In genomic region chr3:13018039-13018431, GRCh38 we compare ENCODE assay signal across 9 cellular contexts. TPM values are rescaled to one million over a fixed set of nuclear protein-coding genes. Genes with fewer than 3 reads are reported as not detected.
DNase-seq lines count a peak whose midpoint lies in the region; ATAC-seq, FAIRE-seq and TF ChIP-seq lines count a peak whose summit lies in the region.
"Had no signal": no experiment of that assay in that cellular context is flagged by ENCODE, and none has a peak within 500 bp of the region (broad histone marks: within the 10 kb centered on the region; RNA-seq: fewer than 3 reads in every experiment).

No MANE protein-coding gene starts in this region.

- H3K27ac Mint-ChIP-seq in mesothelial cell of epicardium, result no peak overlapping the region
- H3K27ac Mint-ChIP-seq: HFFc6 had no signal

- H4K5ac ChIP-seq in H1 (ENCODE audit: insufficient read length, low read depth, low read length), result no peak overlapping the region

- peak overlapping the region; percentile 68; the same call in 1 of the 2 replicates for H2BK15ac ChIP-seq in H1 (ENCODE audit: low read length)

- DNase-seq in DND-41, result no peak
- DNase-seq in NCI-H2196 (lab: John Stamatoyannopoulos, UW; ENCODE audit: unreplicated experiment), result peak; percentile 52
- no peak for DNase-seq in H1 (ENCODE audit: low read depth in 1 of 2, low spot score in 2 of 2)
- no peak for DNase-seq in mesothelial cell of epicardium (ENCODE audit: low spot score in 2 of 2, unreplicated experiment in 2 of 2)
- DNase-seq in kidney glomerular epithelial cell (lab: John Stamatoyannopoulos, UW), result no peak
- DNase-seq in NCI-H1048 (lab: John Stamatoyannopoulos, UW), result no peak
- DNase-seq: HFFc6 had no signal

- peak overlapping the region; percentile 20; the same call in 1 of the 2 replicates for H2BK5ac ChIP-seq in H1 (ENCODE audit: low read depth, low read length)

- H3K4me2 ChIP-seq in DND-41 (ENCODE audit: insufficient read depth, low read length), result no peak overlapping the region
- H3K4me2 ChIP-seq in H1 (ENCODE audit: insufficient read depth in 1 of 2, low read depth in 2 of 2, low read length in 2 of 2), result peak overlapping the region; percentile 57 to 69
- no peak overlapping the region for H3K4me2 ChIP-seq in parathyroid adenoma (ENCODE audit: low read length)

- no peak for TF ChIP-seq EP300 in H1 (IDR thresholded peaks at IDR 0.05; ENCODE audit: borderline replicate concordance in 1 of 2, low read depth in 2 of 2, low read length in 2 of 2)

- no peaks in the 10 kb centered on the region for H3K9me3 Mint-ChIP-seq in mesothelial cell of epicardium
- H3K9me3 Mint-ChIP-seq: HFFc6 had no signal

- no peak overlapping the region for H3K4me3 ChIP-seq in DND-41 (ENCODE audit: low read depth in 1 of 2, low read length in 2 of 2)
- peak overlapping the region in 1 of 4 experiments; percentile 54; a peak in 2 of 8 replicates for H3K4me3 ChIP-seq in H1 (ENCODE audit: extremely low read depth in 1 of 4, insufficient read depth in 2 of 4, low read depth in 3 of 4, low read length in 4 of 4)
- no peak overlapping the region for H3K4me3 ChIP-seq in parathyroid adenoma (ENCODE audit: low read depth, low read length)

- H2BK20ac ChIP-seq in H1 (ENCODE audit: low read length), result no peak overlapping the region; the same call in 1 of the 2 replicates

- H3K4me1 Mint-ChIP-seq in mesothelial cell of epicardium, result peaks cover 21% of the 10 kb centered on the region

- no peak overlapping the region for H3K23ac ChIP-seq in H1 (ENCODE audit: insufficient read length)

- no peaks in the 10 kb centered on the region for H4K20me1 ChIP-seq in DND-41 (ENCODE audit: insufficient read depth, low read length)
- no peaks in the 10 kb centered on the region for H4K20me1 ChIP-seq in H1 (replicated peaks in 1 of 2; ENCODE audit: control insufficient read depth in 1 of 2, insufficient read depth in 2 of 2, low read length in 2 of 2)

- H3K56ac ChIP-seq in H1 (replicated peaks; ENCODE audit: insufficient read length, low read depth, low read length), result no peak overlapping the region

- H3K4me1 ChIP-seq in DND-41 (ENCODE audit: insufficient read depth, low read length), result peaks cover 64% of the 10 kb centered on the region
- H3K4me1 ChIP-seq in H1 (replicated peaks in 1 of 4; ENCODE audit: control insufficient read depth in 3 of 4, insufficient read depth in 4 of 4, low read length in 3 of 4), result peaks cover 8 to 46% (median 37%) of the 10 kb centered on the region in 4 experiments
- peaks cover 11% of the 10 kb centered on the region for H3K4me1 ChIP-seq in parathyroid adenoma

- POLR2A ChIA-PET in H1 (lab: Charles Lee; ENCODE audit: partially characterized antibody), result interaction anchor here (0.9 kb wide), 1 partner anchor 10 kb away, joined by 3 read pairs; no protein-coding TSS in a partner anchor

- H3K27me3 ChIP-seq in DND-41 (ENCODE audit: insufficient read depth, low read length, poor library complexity), result no peaks in the 10 kb centered on the region
- H3K27me3 ChIP-seq in H1 (replicated peaks in 1 of 4; ENCODE audit: control insufficient read depth in 3 of 4, extremely low read depth in 1 of 4, insufficient read depth in 3 of 4, low read length in 3 of 4), result peaks cover 0 to 4% (median 0%) of the 10 kb centered on the region in 4 experiments; a peak in 3 of 7 replicates
- H3K27me3 ChIP-seq in parathyroid adenoma (ENCODE audit: control insufficient read depth, insufficient read depth, low read length), result no peaks in the 10 kb centered on the region

- no peak for ATAC-seq in DND-41 (ENCODE audit: insufficient read depth, low read depth)
- ATAC-seq in HG03460 (IDR thresholded peaks at IDR 0.05; ENCODE audit: unreplicated experiment), result no peak

- no peak overlapping the region for H3K18ac ChIP-seq in H1 (ENCODE audit: extremely low read depth, low read length)

- H2BK12ac ChIP-seq in H1 (ENCODE audit: low read depth, low read length), result peak overlapping the region; percentile 29; the same call in 1 of the 2 replicates

- H3K36me3 Mint-ChIP-seq in mesothelial cell of epicardium, result no peaks in the 10 kb centered on the region

- TF ChIP-seq CTCF in DND-41 (IDR thresholded peaks at IDR 0.05; ENCODE audit: borderline replicate concordance, extremely low read depth, low read length, poor library complexity, severe bottlenecking) (no peak), H1 (IDR thresholded peaks at IDR 0.05; ENCODE audit: control extremely low read depth in 1 of 3, insufficient read depth in 1 of 3, low read depth in 1 of 3, low read length in 3 of 3) (no peak), parathyroid adenoma (IDR thresholded peaks at IDR 0.05) (no peak), mesothelial cell of epicardium (IDR thresholded peaks at IDR 0.05; ENCODE audit: unreplicated experiment) (no peak)

- FAIRE-seq in H1 (lab: Jason Lieb, UNC), result no peak

- H3K79me2 ChIP-seq in DND-41 (ENCODE audit: insufficient read depth, low read length), result 0 out of 2 replicates have a peak, but pooled peaks cover 8% of the 10 kb centered on the region
- no peaks in the 10 kb centered on the region for H3K79me2 ChIP-seq in H1 (ENCODE audit: control insufficient read depth in 1 of 2, insufficient read depth in 2 of 2, low read length in 2 of 2)
- H3K79me2 ChIP-seq in parathyroid adenoma, result no peaks in the 10 kb centered on the region

- no peak for TF ChIP-seq RAD21 in H1 (IDR thresholded peaks at IDR 0.05 in 1 of 2, conservative IDR thresholded peaks at IDR 0.05 in 1 of 2; ENCODE audit: low read depth in 2 of 2, low read length in 2 of 2)

- 53% methylated on average over 7 of the region's 7 CpGs; no CpG with 5 or more reads in 1 of the 2 experiments for WGBS in H1 (ENCODE audit: extremely low coverage in 1 of 2, insufficient coverage in 1 of 2, insufficient read length in 1 of 2, insufficient replicate concordance in 2 of 2, low coverage in 1 of 2, low lambda C conversion rate in 2 of 2, missing lambda C conversion rate in 1 of 2), 2 experiments

- CTCF ChIA-PET in H1 (lab: Charles Lee; ENCODE audit: partially characterized antibody), result interaction anchor here (0.7 to 13.5 kb wide), 11 partner anchors 9 to 347 kb away, joined by 3 to 71 read pairs (median 4); no protein-coding TSS in a partner anchor

- no peak overlapping the region for H3K14ac ChIP-seq in H1 (ENCODE audit: insufficient read length)

- H3K36me3 ChIP-seq in DND-41 (ENCODE audit: insufficient read depth, low read length) (no peaks in the 10 kb centered on the region), H1 (ENCODE audit: control insufficient read depth in 2 of 4, insufficient read depth in 4 of 4, low read length in 3 of 4) (no peaks in the 10 kb centered on the region), parathyroid adenoma (ENCODE audit: control insufficient read depth, insufficient read depth, low read length) (no peaks in the 10 kb centered on the region)

- H3K27ac ChIP-seq in DND-41 (ENCODE audit: low read length), result peak overlapping the region; percentile 97
- no peak overlapping the region for H3K27ac ChIP-seq in H1 (ENCODE audit: low read depth, low read length)
- peak overlapping the region; percentile 16 for H3K27ac ChIP-seq in parathyroid adenoma

- H3K23me2 ChIP-seq in H1 (ENCODE audit: low read depth, low read length), result peaks cover 6% of the 10 kb centered on the region

- H3K9me3 ChIP-seq in DND-41 (ENCODE audit: insufficient read depth, low read length, severe bottlenecking) (no peaks in the 10 kb centered on the region), H1 (ENCODE audit: insufficient read depth in 2 of 2, low read depth in 1 of 2, low read length in 1 of 2) (no peaks in the 10 kb centered on the region), parathyroid adenoma (ENCODE audit: control insufficient read depth, low read length) (no peaks in the 10 kb centered on the region)

- peak overlapping the region; percentile 57 for H4K91ac ChIP-seq in H1 (replicated peaks; ENCODE audit: insufficient read length, low read length)

- no peak overlapping the region for H3K4ac ChIP-seq in H1 (replicated peaks; ENCODE audit: insufficient read length, low read depth, low read length)

- no peak overlapping the region for H2AFZ ChIP-seq in DND-41 (ENCODE audit: low read depth, low read length)
- no peak overlapping the region for H2AFZ ChIP-seq in H1 (ENCODE audit: low read length)
- peak overlapping the region; percentile 44 for H2AFZ ChIP-seq in parathyroid adenoma

- H3K9ac ChIP-seq in DND-41 (ENCODE audit: low read depth, low read length) (peak overlapping the region; percentile 83), H1 (replicated peaks in 1 of 4; ENCODE audit: extremely low read depth in 1 of 4, low read depth in 3 of 4, low read length in 3 of 4) (no peak overlapping the region; a peak in 1 of 7 replicates), parathyroid adenoma (no peak overlapping the region)

- peak overlapping the region; percentile 6; the same call in 1 of the 2 replicates for H4K8ac ChIP-seq in H1 (ENCODE audit: extremely low read depth, insufficient read depth, low read length)

- H2AK5ac ChIP-seq in H1 (ENCODE audit: low read depth, low read length), result no peak overlapping the region

- no peak overlapping the region for H3K4me3 Mint-ChIP-seq in mesothelial cell of epicardium
- H3K4me3 Mint-ChIP-seq: HFFc6 had no signal

- no peak overlapping the region for H2BK120ac ChIP-seq in H1 (replicated peaks; ENCODE audit: low read depth, low read length)

- H3K79me1 ChIP-seq in H1 (ENCODE audit: low read depth, low read length), result no peaks in the 10 kb centered on the region; the same call in 1 of the 2 replicates

- no peaks in the 10 kb centered on the region for H3K27me3 Mint-ChIP-seq in mesothelial cell of epicardium (ENCODE audit: low read depth)

- TF ChIP-seq POLR2A in H1 (IDR thresholded peaks at IDR 0.05; ENCODE audit: control extremely low read depth in 1 of 2, low read depth in 2 of 2, low read length in 2 of 2), result no peak

TF ChIP-seq in H1, 55 proteins besides CTCF, POLR2A, EP300 and RAD21:
- TF ChIP-seq NANOG (IDR thresholded peaks at IDR 0.05; ENCODE audit: insufficient read depth, low read depth, low read length, poor library complexity, severe bottlenecking), result peak; percentile 63
- no peak for TF ChIP-seq POU5F1 (IDR thresholded peaks at IDR 0.05; ENCODE audit: low read depth, low read length)
- TF ChIP-seq RNF2 (IDR thresholded peaks at IDR 0.05; ENCODE audit: borderline replicate concordance, low read depth, low read length, missing control alignments, poor library complexity, severe bottlenecking), result no peak
- TF ChIP-seq TBP (IDR thresholded peaks at IDR 0.05; ENCODE audit: low read depth, low read length), result no peak

RNA-seq across cellular contexts. Expression of gene IQSEC1, which starts 55.2 kb away (rescaled TPM):
- 28.2 and 28.8 TPM in 2 replicates for total RNA-seq in H1 (2021; fragmentation: NEBNext Ultra II Directional; extraction: Animal tissue kit (Norgen Biotek cat#: 25700))
- 6.8 and 12.4 TPM in 2 replicates for polyA plus RNA-seq in H1 (2011; rRNA removed)
- 5.7 TPM for polyA plus RNA-seq in H1 (2011; cell fraction: cytosol; rRNA removed)
- 26.7 TPM for polyA plus RNA-seq in H1 (2011; cell fraction: nucleus; rRNA removed)
- 16.5 to 22.4 TPM (median 19.3 TPM) in 4 replicates for polyA plus RNA-seq in H1 (2012, experiment 1 of 2)
- 9.5 TPM for polyA plus RNA-seq in H1 (2012, experiment 2 of 2)
- polyA plus RNA-seq in H1 (2013, experiment 1 of 2), result 16.4 TPM
- polyA plus RNA-seq in H1 (2013, experiment 2 of 2), result 15.3 TPM
- polyA minus RNA-seq in H1 (2011; rRNA and poly(A)+ RNA removed), result 11.0 and 11.7 TPM in 2 replicates
- polyA minus RNA-seq in H1 (2011; cell fraction: cytosol; rRNA and poly(A)+ RNA removed), result 14.5 TPM
- 36.0 TPM for polyA minus RNA-seq in H1 (2011; cell fraction: nucleus; rRNA and poly(A)+ RNA removed)
- 39.9 to 42.4 TPM (median 41.7 TPM) in 3 replicates for total RNA-seq in mesothelial cell of epicardium

Comparison
In these comparisons a context has a peak if more than half of its experiments do, and no peak if none do; other contexts are left out.
1. H3K4me2 ChIP-seq: peak in H1 (2 of 2); none in DND-41 (single experiment) and parathyroid adenoma (single experiment).